1 cellular context compared by ENCODE assay signal in the genomic region with DNA sequence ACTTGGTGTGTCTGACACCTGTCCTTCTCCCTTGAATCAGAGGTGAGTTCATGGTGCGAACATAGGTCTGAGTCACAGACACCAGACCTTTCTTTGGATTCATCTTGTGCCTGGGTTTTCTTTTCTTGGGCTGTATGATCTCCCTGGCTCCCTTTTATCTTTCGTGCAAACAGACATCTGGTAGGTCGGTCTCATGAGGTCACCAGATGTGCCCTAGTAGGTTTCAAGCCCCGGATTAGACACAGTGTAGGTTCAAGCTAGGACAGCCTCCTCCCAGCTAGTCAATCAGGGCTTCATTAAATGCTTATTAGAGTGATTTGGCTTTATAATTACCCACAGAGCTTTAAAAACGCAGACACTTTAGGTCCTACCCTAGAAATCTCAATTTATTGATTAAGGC.
TF ChIP-seq lines count a peak whose summit lies in the region.

No MANE protein-coding gene starts in this region.

TF ChIP-seq in SK-N-SH, 30 proteins besides CTCF, POLR2A, EP300 and RAD21 (continued from another document):
- TF ChIP-seq RXRA (IDR thresholded peaks at IDR 0.05; ENCODE audit: borderline replicate concordance, low read depth) (no peak), NRF1 (IDR thresholded peaks at IDR 0.05; ENCODE audit: low read depth, low read length) (no peak), TCF12 (IDR thresholded peaks at IDR 0.05) (no peak)
